In genomic region chr10:133174689-133175263, GRCh38 we compare ENCODE assay signal across 1 cellular context.
A peak's percentile ranks its signal among the peaks of the same experiment; 100 is the strongest.
TF ChIP-seq lines count a peak whose summit lies in the region.

No MANE protein-coding gene starts in this region.

TF ChIP-seq in HEK293, 187 proteins besides CTCF, POLR2A, EP300 and RAD21 (continued from another document):
- TF ChIP-seq PRDM4 (tag by site-specific recombination; IDR thresholded peaks at IDR 0.05) (no peak), ZNF169 (tag by site-specific recombination; IDR thresholded peaks at IDR 0.05) (no peak), ZNF514 (tag by site-specific recombination; IDR thresholded peaks at IDR 0.05) (no peak), KLF1 (tag by site-specific recombination; IDR thresholded peaks at IDR 0.05) (no peak), YY2 (tag by site-specific recombination; IDR thresholded peaks at IDR 0.05) (no peak), ZNF280D (tag by site-specific recombination; IDR thresholded peaks at IDR 0.05) (no peak), BCL6B (tag by site-specific recombination; IDR thresholded peaks at IDR 0.05) (no peak), ZIC2 (tag by site-specific recombination; IDR thresholded peaks at IDR 0.05) (no peak), HOXD13 (CRISPR knock-in tag; IDR thresholded peaks at IDR 0.05; ENCODE audit: borderline replicate concordance) (no peak), ZNF274 (IDR thresholded peaks at IDR 0.05; ENCODE audit: low read length) (no peak), ZNF274 (tag by site-specific recombination; IDR thresholded peaks at IDR 0.05; ENCODE audit: borderline replicate concordance) (no peak; the same call in 1 of the 2 replicates), BCL11A (tag by site-specific recombination; IDR thresholded peaks at IDR 0.05; ENCODE audit: low read depth) (no peak), ZFHX2 (tag by site-specific recombination; conservative IDR thresholded peaks at IDR 0.05) (peak; percentile 87), ZSCAN4 (tag by site-specific recombination; IDR thresholded peaks at IDR 0.05) (no peak), REPIN1 (tag by site-specific recombination; IDR thresholded peaks at IDR 0.05; ENCODE audit: low read depth) (no peak), ZNF19 (tag by site-specific recombination; IDR thresholded peaks at IDR 0.05; ENCODE audit: low read depth) (no peak), EGR2 (tag by site-specific recombination; IDR thresholded peaks at IDR 0.05; ENCODE audit: low read depth) (peak; percentile 95), ZNF214 (tag by site-specific recombination; IDR thresholded peaks at IDR 0.05; ENCODE audit: borderline replicate concordance) (no peak), ZNF148 (tag by site-specific recombination; IDR thresholded peaks at IDR 0.05; ENCODE audit: borderline replicate concordance) (no peak), ZNF394 (tag by site-specific recombination; IDR thresholded peaks at IDR 0.05; ENCODE audit: borderline replicate concordance) (no peak), ZNF48 (tag by site-specific recombination; IDR thresholded peaks at IDR 0.05) (no peak), ATF2 (tag by site-specific recombination; IDR thresholded peaks at IDR 0.05; ENCODE audit: low read depth) (no peak), ZNF704 (tag by site-specific recombination; IDR thresholded peaks at IDR 0.05) (no peak), ZNF175 (tag by site-specific recombination; IDR thresholded peaks at IDR 0.05) (0 out of 2 replicates have a peak, but pooled peaks have one; percentile 20), ZNF549 (tag by site-specific recombination; IDR thresholded peaks at IDR 0.05) (no peak), ZNF366 (tag by site-specific recombination; conservative IDR thresholded peaks at IDR 0.05) (peak; percentile 86), ZNF837 (tag by site-specific recombination; IDR thresholded peaks at IDR 0.05) (no peak), ZNF132 (tag by site-specific recombination; IDR thresholded peaks at IDR 0.05; ENCODE audit: borderline replicate concordance) (no peak), ZNF529 (tag by site-specific recombination; IDR thresholded peaks at IDR 0.05; ENCODE audit: insufficient replicate concordance) (no peak), ZNF473 (tag by site-specific recombination; IDR thresholded peaks at IDR 0.05) (peak; percentile 16; the same call in 1 of the 2 replicates), ZNF24 (tag by site-specific recombination; IDR thresholded peaks at IDR 0.05) (no peak)
